8 cellular contexts compared by ENCODE assay signal in the genomic region with DNA sequence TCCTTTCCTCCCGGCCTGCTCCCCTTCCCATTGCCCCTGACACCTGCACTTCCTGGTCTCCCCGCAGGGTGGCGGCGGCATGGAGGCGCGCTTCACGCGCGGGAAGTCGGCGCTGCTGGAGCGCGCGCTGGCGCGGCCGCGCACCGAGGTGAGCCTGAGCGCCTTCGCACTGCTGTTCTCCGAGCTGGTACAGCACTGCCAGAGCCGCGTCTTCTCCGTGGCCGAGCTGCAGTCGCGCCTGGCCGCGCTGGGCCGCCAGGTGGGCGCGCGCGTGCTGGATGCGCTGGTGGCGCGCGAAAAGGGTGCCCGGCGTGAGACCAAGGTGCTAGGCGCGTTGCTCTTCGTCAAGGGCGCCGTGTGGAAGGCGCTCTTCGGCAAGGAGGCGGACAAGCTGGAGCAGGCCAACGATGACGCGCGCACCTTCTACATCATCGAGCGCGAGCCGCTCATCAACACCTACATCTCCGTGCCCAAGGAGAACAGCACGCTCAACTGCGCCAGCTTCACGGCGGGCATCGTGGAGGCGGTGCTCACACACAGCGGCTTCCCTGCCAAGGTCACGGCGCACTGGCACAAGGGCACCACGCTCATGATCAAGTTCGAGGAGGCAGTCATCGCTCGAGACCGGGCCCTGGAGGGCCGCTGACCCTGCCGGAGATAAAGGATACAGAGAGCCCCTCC. TPM values are rescaled to one million over a fixed set of nuclear protein-coding genes. Genes with fewer than 3 reads are reported as not detected.
DNase-seq lines count a peak whose midpoint lies in the region; ATAC-seq and TF ChIP-seq lines count a peak whose summit lies in the region.

No MANE protein-coding gene starts in this region.

- in situ Hi-C loops in astrocyte of the spinal cord (cut with HindIII; ENCODE audit: low sequenced_read_pairs) (no loop called here), transverse colon (cut with MboI; ENCODE audit: low pct_ligation_motif_present in 1 of 4, low pct_unique_long_range_greater_than_20kb in 1 of 4, low sequenced_read_pairs in 3 of 4) (loop anchor here in 1 of 4 donors (10.0 kb wide), 1 partner anchor 118 kb away; no protein-coding TSS in a partner anchor)

- no peaks in the 10 kb centered on the region for H3K36me3 Mint-ChIP-seq in activated naive CD4-positive, alpha-beta T cell treated with anti-CD3 and anti-CD28 coated beads, Interleukin-2, amount 50 U/mL, for 24 hours
- H3K36me3 Mint-ChIP-seq in memory B cell (peaks cover 9% of the 10 kb centered on the region), type B pancreatic cell (peaks cover 9% of the 10 kb centered on the region)

- no peak for DNase-seq in activated naive CD4-positive, alpha-beta T cell (lab: John Stamatoyannopoulos, UW)
- no peak for DNase-seq in astrocyte of the spinal cord (ENCODE audit: low read depth, low spot score)
- DNase-seq in memory B cell (ENCODE audit: low spot score in 2 of 2): no peak
- DNase-seq in type B pancreatic cell (ENCODE audit: extremely low spot score, unreplicated experiment): no peak
- no peak for DNase-seq in transverse colon
- no peak for DNase-seq in DMS53 treated with DMSO at 0.1 percent for 48 hours (lab: John Stamatoyannopoulos, UW; ENCODE audit: unreplicated experiment)

- ATAC-seq in memory B cell (ENCODE audit: low read depth) (no peak), GM19463 (IDR thresholded peaks at IDR 0.05; ENCODE audit: unreplicated experiment) (no peak)

- H3K4me1 ChIP-seq in transverse colon: peaks cover 0 to 14% (median 9%) of the 10 kb centered on the region in 4 donors

- no peak for TF ChIP-seq EP300 in transverse colon (IDR thresholded peaks at IDR 0.05; ENCODE audit: low read depth)

- H3K27me3 ChIP-seq in transverse colon: peaks cover 11% of the 10 kb centered on the region

- no peak for TF ChIP-seq POLR2A in transverse colon (IDR thresholded peaks at IDR 0.05)

- peaks cover 43% of the 10 kb centered on the region for H3K4me1 Mint-ChIP-seq in activated naive CD4-positive, alpha-beta T cell treated with anti-CD3 and anti-CD28 coated beads, Interleukin-2, amount 50 U/mL, for 24 hours
- H3K4me1 Mint-ChIP-seq in memory B cell (peaks cover 36% of the 10 kb centered on the region), type B pancreatic cell (ENCODE audit: unreplicated experiment) (peaks cover 9% of the 10 kb centered on the region)

- H3K9me3 Mint-ChIP-seq in activated naive CD4-positive, alpha-beta T cell treated with anti-CD3 and anti-CD28 coated beads, Interleukin-2, amount 50 U/mL, for 24 hours: no peaks in the 10 kb centered on the region
- H3K9me3 Mint-ChIP-seq in memory B cell (no peaks in the 10 kb centered on the region), type B pancreatic cell (no peaks in the 10 kb centered on the region)

- peak overlapping the region in 2 of 4 donors; percentile 89 for H3K27ac ChIP-seq in transverse colon

- peaks cover 3% of the 10 kb centered on the region for H3K27me3 Mint-ChIP-seq in activated naive CD4-positive, alpha-beta T cell treated with anti-CD3 and anti-CD28 coated beads, Interleukin-2, amount 50 U/mL, for 24 hours
- H3K27me3 Mint-ChIP-seq in memory B cell (peaks cover 10% of the 10 kb centered on the region), type B pancreatic cell (peaks cover 17% of the 10 kb centered on the region)

- H3K27ac Mint-ChIP-seq in activated naive CD4-positive, alpha-beta T cell treated with anti-CD3 and anti-CD28 coated beads, Interleukin-2, amount 50 U/mL, for 24 hours: no peak overlapping the region
- H3K27ac Mint-ChIP-seq in memory B cell (peak overlapping the region; percentile 93), type B pancreatic cell (no peak overlapping the region)

- peak; percentile 26 for TF ChIP-seq CTCF in astrocyte of the spinal cord (IDR thresholded peaks at IDR 0.05; ENCODE audit: low read depth, low read length)
- no peak for TF ChIP-seq CTCF in type B pancreatic cell (conservative IDR thresholded peaks at IDR 0.05)
- no peak for TF ChIP-seq CTCF in transverse colon (IDR thresholded peaks at IDR 0.05)

- 94% methylated on average over 74 of the region's 74 CpGs; no CpG with 5 or more reads in 1 of the 2 donors for WGBS in transverse colon (ENCODE audit: low coverage in 1 of 2), 2 donors

- H3K36me3 ChIP-seq in transverse colon: no peaks in the 10 kb centered on the region

- H3K4me3 ChIP-seq in astrocyte of the spinal cord (ENCODE audit: low read depth, low read length): peak overlapping the region; percentile 98
- peak overlapping the region in 2 of 4 donors; percentile 93 to 94 for H3K4me3 ChIP-seq in transverse colon

- intact Hi-C loops in transverse colon (cut with DNase I; ENCODE audit: low total_unique reads): loop anchor here (10.0 kb wide), 1 partner anchor 588 kb away; no protein-coding TSS in a partner anchor

- H3K9me3 ChIP-seq in transverse colon: no peaks in the 10 kb centered on the region

- peak overlapping the region; percentile 90 for H3K4me3 Mint-ChIP-seq in activated naive CD4-positive, alpha-beta T cell treated with anti-CD3 and anti-CD28 coated beads, Interleukin-2, amount 50 U/mL, for 24 hours
- H3K4me3 Mint-ChIP-seq in memory B cell (peak overlapping the region; percentile 97), type B pancreatic cell (peak overlapping the region; percentile 90)

RNA-seq across cellular contexts. Expression of a gene that starts 1.7 kb away (rescaled TPM):
- 92.6 and 107 TPM in 2 replicates for total RNA-seq in type B pancreatic cell (ENCODE audit: low replicate concordance)
- 10 to 100 TPM; 15.1 to 63.5 (median 34.4) TPM for total RNA-seq in transverse colon

RNA-seq across cellular contexts. Expression of a gene that starts 5.4 kb away (rescaled TPM):
- total RNA-seq in type B pancreatic cell (ENCODE audit: low replicate concordance) (not detected in 2 replicates), transverse colon (under 1 TPM in 1 of 4 donors, not detected in 3; 0.41 TPM)

RNA-seq across cellular contexts. Expression of a gene that starts 13.5 kb away (rescaled TPM):
- total RNA-seq in type B pancreatic cell (ENCODE audit: low replicate concordance) (not detected in 2 replicates), transverse colon (not detected)

RNA-seq across cellular contexts. Expression of a gene that starts 19.6 kb away (rescaled TPM):
- total RNA-seq in type B pancreatic cell (ENCODE audit: low replicate concordance) (not detected in 2 replicates), transverse colon (10 to 100 TPM in 1 of 4 donors, 1 to 10 TPM in 1, under 1 TPM in 1, not detected in 1; 0.27 to 10.1 (median 4.3) TPM)

RNA-seq across cellular contexts. Expression of a gene that starts 45.4 kb away (rescaled TPM):
- 61.6 and 108 TPM in 2 replicates for total RNA-seq in type B pancreatic cell (ENCODE audit: low replicate concordance)
- 100 to 1,000 TPM; 132 to 303 (median 205) TPM for total RNA-seq in transverse colon
